24 cellular contexts compared by ENCODE assay signal in the genomic region with DNA sequence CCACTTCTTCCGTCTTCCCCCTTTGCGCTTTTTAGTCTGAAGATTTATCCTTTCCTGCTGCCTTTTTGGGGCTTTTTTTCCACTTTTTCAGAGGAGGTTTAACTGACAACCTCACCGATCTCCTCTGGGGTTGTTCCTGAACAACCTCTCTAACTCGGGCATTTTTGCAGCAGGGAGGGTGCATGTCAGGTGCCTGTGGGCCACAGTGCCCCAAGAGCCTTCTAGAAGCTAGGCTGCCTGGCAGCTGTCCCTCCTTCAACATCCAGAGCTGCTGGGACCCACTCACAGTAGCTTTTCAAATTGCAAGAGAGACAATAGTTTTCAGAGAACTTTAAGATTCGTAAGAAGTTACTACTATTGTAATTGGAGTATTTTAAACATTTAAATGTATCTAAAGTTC.
"Had no signal": no experiment of that assay in that cellular context is flagged by ENCODE, and none has a peak within 500 bp of the region (broad histone marks: within the 10 kb centered on the region; RNA-seq: fewer than 3 reads in every experiment).

No MANE protein-coding gene starts in this region.

- H2AFZ ChIP-seq: neural progenitor cell had no signal

- H3K4me3 ChIP-seq: lower lobe of right lung, neural progenitor cell, prostate gland, right atrium auricular region, smooth muscle cell, stomach, thyroid gland had no signal

- H3K9ac ChIP-seq: neural progenitor cell had no signal

- H3K4me1 Mint-ChIP-seq: naive B cell, neural progenitor cell had no signal

- H3K9me3 Mint-ChIP-seq: neural progenitor cell, type B pancreatic cell had no signal

- H3K4me1 ChIP-seq: lower lobe of right lung, neural progenitor cell, prostate gland, right atrium auricular region, stomach, thyroid gland had no signal

- ATAC-seq: effector memory CD8-positive, alpha-beta T cell; left ventricle myocardium superior; lower lobe of right lung; natural killer cell treated with Interleukin-12 subunit alpha and Interleukin-12 subunit beta and Interleukin-15 and Interleukin-18, amount 100 ng/mL, for 72 hours; sciatic nerve had no signal

- DNase-seq: cerebellar nuclear complex; cortex of kidney; effector memory CD8-positive, alpha-beta T cell; kidney glomerular epithelial cell; left ventricle myocardium superior; lower lobe of right lung; naive B cell; stimulated activated CD4-positive, alpha-beta T cell treated with anti-CD3 and anti-CD28 coated beads, Interleukin-12 subunit alpha, Interleukin-12 subunit beta, amount 100 ng/mL, for 4 hours; stimulated activated CD4-positive, alpha-beta T cell treated with anti-CD3 and anti-CD28 coated beads, Interleukin-1b, Interleukin-23, amount 100 ng/mL, for 48 hours; stimulated activated CD4-positive, alpha-beta T cell treated with anti-CD3 and anti-CD28 coated beads, Interleukin-4, amount 100 ng/mL, for 1 hour; stimulated activated CD8-positive, alpha-beta memory T cell treated with anti-CD3 and anti-CD28 coated beads, Interleukin-4, amount 100 ng/mL, for 48 hours; stimulated activated naive CD4-positive, alpha-beta T cell treated with Interleukin-2 at 50 U/mL for 16 hours; stomach; thyroid gland had no signal

- H3K27me3 ChIP-seq: neural progenitor cell, right atrium auricular region, stomach, thyroid gland had no signal

- H3K4me3 Mint-ChIP-seq: effector memory CD8-positive, alpha-beta T cell; naive B cell; natural killer cell treated with Interleukin-12 subunit alpha and Interleukin-12 subunit beta and Interleukin-15 and Interleukin-18, amount 100 ng/mL, for 72 hours; neural progenitor cell; type B pancreatic cell had no signal

- H3K9me3 ChIP-seq: lower lobe of right lung, prostate gland, right atrium auricular region, stomach, thyroid gland had no signal

- H3K36me3 ChIP-seq: lower lobe of right lung, neural progenitor cell, prostate gland, right atrium auricular region, stomach, thyroid gland had no signal

- H3K36me3 Mint-ChIP-seq: naive B cell, neural progenitor cell, type B pancreatic cell had no signal

- H3K27ac ChIP-seq: lower lobe of right lung, neural progenitor cell, prostate gland, right atrium auricular region, stomach, thyroid gland had no signal

- H3K27ac Mint-ChIP-seq: effector memory CD8-positive, alpha-beta T cell; naive B cell; natural killer cell treated with Interleukin-12 subunit alpha and Interleukin-12 subunit beta and Interleukin-15 and Interleukin-18, amount 100 ng/mL, for 72 hours; neural progenitor cell; type B pancreatic cell had no signal

- H3K4me2 ChIP-seq: neural progenitor cell, smooth muscle cell had no signal

- H3K27me3 Mint-ChIP-seq: effector memory CD8-positive, alpha-beta T cell; naive B cell; natural killer cell treated with Interleukin-12 subunit alpha and Interleukin-12 subunit beta and Interleukin-15 and Interleukin-18, amount 100 ng/mL, for 72 hours; type B pancreatic cell had no signal

- FAIRE-seq: endometrium, frontal cortex, islet of Langerhans had no signal
